In genomic region chr1:215905493-215906095, GRCh38 we compare ENCODE assay signal across 18 cellular contexts.
"Had no signal": no experiment of that assay in that cellular context is flagged by ENCODE, and none has a peak within 500 bp of the region (broad histone marks: within the 10 kb centered on the region; RNA-seq: fewer than 3 reads in every experiment).

No MANE protein-coding gene starts in this region.

- H3K36me3 ChIP-seq: thyroid gland had no signal

- H3K9me3 ChIP-seq: thyroid gland had no signal

- ATAC-seq: activated CD8-positive, alpha-beta memory T cell treated with anti-CD3 and anti-CD28 coated beads, Interleukin-2, amount 10 ng/mL, durations not matched to agents 7 days and 5 days; left lobe of liver; stimulated activated naive B cell treated with anti-CD40 and anti-IgM and Interleukin-4, amounts not matched to agents 10 μg/mL and 1 μg/mL and 100 μg/mL, for 72 hours had no signal

- DNase-seq: activated B cell treated with CpG ODN at 0.5 μM for 24 hours; activated CD4-positive, alpha-beta memory T cell treated with anti-CD3 and anti-CD28 coated beads, Interleukin-2, amount 10 ng/mL, durations not matched to agents 7 days and 5 days; activated CD4-positive, alpha-beta T cell treated with anti-CD3 and anti-CD28 coated beads for 48 hours; activated CD8-positive, alpha-beta memory T cell treated with anti-CD3 and anti-CD28 coated beads, Interleukin-2, amount 10 ng/mL, durations not matched to agents 7 days and 5 days; activated naive CD8-positive, alpha-beta T cell treated with anti-CD3 and anti-CD28 coated beads for 36 hours; caudate nucleus; endodermal cell; hypothalamus; kidney; nucleus accumbens; posterior cingulate gyrus; stimulated activated naive B cell treated with anti-CD40 and anti-IgM and Interleukin-4, amounts not matched to agents 10 μg/mL and 1 μg/mL and 100 μg/mL, for 72 hours; T-helper 1 cell; T-helper 9 cell; thyroid gland had no signal

- H3K27me3 ChIP-seq: thyroid gland had no signal

- H3K27ac ChIP-seq: epithelial cell of prostate, thyroid gland had no signal

- H3K4me3 ChIP-seq: lung, thyroid gland had no signal
